Comparison of ENCODE assay signal across 8 cellular contexts in genomic region chr6:34393191-34393967, GRCh38. TPM values are rescaled to one million over a fixed set of nuclear protein-coding genes. Genes with fewer than 3 reads are reported as not detected.
DNase-seq lines count a peak whose midpoint lies in the region; ATAC-seq and TF ChIP-seq lines count a peak whose summit lies in the region.

No MANE protein-coding gene starts in this region.

- peaks cover 0 to 4% of the 10 kb centered on the region in 2 donors for H3K9me3 ChIP-seq in muscle layer of duodenum (ENCODE audit: control insufficient read depth in 1 of 2, low read length in 2 of 2)

- peaks cover 0 to 4% of the 10 kb centered on the region in 2 donors for H3K4me1 ChIP-seq in muscle layer of duodenum (ENCODE audit: control insufficient read depth in 1 of 2, insufficient read depth in 2 of 2, low read length in 2 of 2)

- H3K36me3 ChIP-seq in muscle layer of duodenum (ENCODE audit: control insufficient read depth in 1 of 2, insufficient read depth in 2 of 2, low read length in 2 of 2), result peaks cover 0 to 4% of the 10 kb centered on the region in 2 donors

- ATAC-seq in omental fat pad (ENCODE audit: low FRiP score) (no peak), HG02798 (IDR thresholded peaks at IDR 0.05; ENCODE audit: poor library complexity, unreplicated experiment) (no peak)

- DNase-seq in DMS53 treated with DMSO at 0.1 percent for 48 hours (lab: John Stamatoyannopoulos, UW; ENCODE audit: unreplicated experiment), result peak; percentile 30
- peak; percentile 85 for DNase-seq in NB4 (ENCODE audit: low read depth)
- peak in 1 of 61 donors; percentile 35 for DNase-seq in caudate nucleus (lab: John Stamatoyannopoulos, UW)
- no peak for DNase-seq in cerebellar nuclear complex (lab: John Stamatoyannopoulos, UW)
- DNase-seq in HCEC 1CT, result no peak
- no peak for DNase-seq in omental fat pad (ENCODE audit: low spot score)

- peak overlapping the region; percentile 79 for H3K4me3 ChIP-seq in NB4 (ENCODE audit: low read depth, low read length)
- peak overlapping the region; percentile 76 to 97 for H3K4me3 ChIP-seq in muscle layer of duodenum (ENCODE audit: low read depth in 1 of 2, low read length in 2 of 2)

- H3K27ac ChIP-seq in caudate nucleus (ENCODE audit: low read depth, low read length) (peak overlapping the region; percentile 96), muscle layer of duodenum (ENCODE audit: low read length) (peak overlapping the region; percentile 67)

- no peaks in the 10 kb centered on the region for H3K27me3 ChIP-seq in muscle layer of duodenum (ENCODE audit: low read depth, low read length)

- no peak for TF ChIP-seq POLR2A in NB4 (IDR thresholded peaks at IDR 0.05; ENCODE audit: extremely low read depth, insufficient read length)

- no peak for TF ChIP-seq CTCF in NB4 (IDR thresholded peaks at IDR 0.05; ENCODE audit: low read depth, low read length)
- no peak for TF ChIP-seq CTCF in omental fat pad (IDR thresholded peaks at IDR 0.05)

RNA-seq across cellular contexts. Expression of gene NUDT3, which starts 0.9 kb away (rescaled TPM):
- total RNA-seq in omental fat pad, result 10 to 100 TPM; 21.3 to 46.0 (median 28.5) TPM

RNA-seq across cellular contexts. Expression of gene RPS10, which starts 32.5 kb away (rescaled TPM):
- total RNA-seq in omental fat pad, result 1,000 to 10,000 TPM; 1,698 to 2,828 (median 2,343) TPM

Comparison
In these comparisons a context has a peak if more than half of its experiments do, and no peak if none do; other contexts are left out.
1. DNase-seq: peak in DMS53 treated with DMSO at 0.1 percent for 48 hours (single experiment) and NB4 (single experiment); none in cerebellar nuclear complex (0 of 2), HCEC 1CT (single experiment) and omental fat pad (single experiment).